23 cellular contexts compared by ENCODE assay signal in the genomic region with DNA sequence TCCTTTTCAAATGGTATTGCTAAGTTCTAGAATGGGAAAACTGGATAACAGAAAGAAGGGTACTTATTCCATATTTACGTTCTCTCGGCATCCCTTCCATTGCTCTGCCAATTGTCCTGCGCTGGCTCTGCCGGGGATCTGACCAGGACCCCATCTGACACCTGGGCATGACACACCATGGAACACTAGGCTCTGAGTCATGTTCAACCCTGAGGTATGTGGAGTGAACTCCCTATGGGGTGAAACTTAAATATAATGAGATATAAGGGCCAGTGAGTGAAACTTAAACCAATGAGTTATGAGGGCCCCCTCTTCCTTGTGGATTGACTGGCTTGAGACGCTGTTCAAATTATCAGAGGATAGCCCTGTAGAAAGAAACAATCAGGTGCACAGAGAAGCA.
"Had no signal": no experiment of that assay in that cellular context is flagged by ENCODE, and none has a peak within 500 bp of the region (broad histone marks: within the 10 kb centered on the region; RNA-seq: fewer than 3 reads in every experiment).

No MANE protein-coding gene starts in this region.

- H3K27me3 ChIP-seq: body of pancreas, gastrocnemius medialis, heart right ventricle, suprapubic skin had no signal

- H3K4me3 ChIP-seq: body of pancreas, gastrocnemius medialis, heart right ventricle, lung, skin epidermis, suprapubic skin had no signal

- H3K27ac Mint-ChIP-seq: activated CD4-positive, alpha-beta memory T cell treated with anti-CD3 and anti-CD28 coated beads, Interleukin-2, amount 10 ng/mL, durations not matched to agents 7 days and 5 days; activated naive CD4-positive, alpha-beta T cell treated with anti-CD3 and anti-CD28 coated beads, Interleukin-2, amount 50 U/mL, for 72 hours; activated T-cell treated with anti-CD3 and anti-CD28 coated beads, Interleukin-2, amount 50 U/mL, for 24 hours; dendritic cell treated with granulocyte-macrophage colony-stimulating factor and Interleukin-4, amounts not matched to agents 40 ng/mL and 50 ng/mL, for 4 days; effector memory CD8-positive, alpha-beta T cell; progenitor cell of endocrine pancreas; stimulated activated naive CD8-positive, alpha-beta T cell treated with anti-CD3 and anti-CD28 coated beads, Interleukin-15, Interleukin-2, amounts not matched to agents 100 ng/mL and 50 ng/mL, for 24 hours had no signal

- H3K27me3 Mint-ChIP-seq: dendritic cell treated with granulocyte-macrophage colony-stimulating factor and Interleukin-4, amounts not matched to agents 40 ng/mL and 50 ng/mL, for 4 days; progenitor cell of endocrine pancreas; stimulated activated naive CD8-positive, alpha-beta T cell treated with anti-CD3 and anti-CD28 coated beads, Interleukin-15, Interleukin-2, amounts not matched to agents 100 ng/mL and 50 ng/mL, for 24 hours had no signal

- H3K9me3 ChIP-seq: body of pancreas, gastrocnemius medialis, heart right ventricle, suprapubic skin had no signal

- H3K27ac ChIP-seq: body of pancreas, epithelial cell of prostate, gastrocnemius medialis, suprapubic skin had no signal

- H3K4me3 Mint-ChIP-seq: activated CD4-positive, alpha-beta memory T cell treated with anti-CD3 and anti-CD28 coated beads, Interleukin-2, amount 10 ng/mL, durations not matched to agents 7 days and 5 days; activated T-cell treated with anti-CD3 and anti-CD28 coated beads, Interleukin-2, amount 50 U/mL, for 24 hours; dendritic cell treated with granulocyte-macrophage colony-stimulating factor and Interleukin-4, amounts not matched to agents 40 ng/mL and 50 ng/mL, for 4 days; effector memory CD8-positive, alpha-beta T cell; stimulated activated naive CD8-positive, alpha-beta T cell treated with anti-CD3 and anti-CD28 coated beads, Interleukin-15, Interleukin-2, amounts not matched to agents 100 ng/mL and 50 ng/mL, for 24 hours had no signal

- H3K9me3 Mint-ChIP-seq: activated CD4-positive, alpha-beta memory T cell treated with anti-CD3 and anti-CD28 coated beads, Interleukin-2, amount 10 ng/mL, durations not matched to agents 7 days and 5 days; activated naive CD4-positive, alpha-beta T cell treated with anti-CD3 and anti-CD28 coated beads, Interleukin-2, amount 50 U/mL, for 72 hours; activated T-cell treated with anti-CD3 and anti-CD28 coated beads, Interleukin-2, amount 50 U/mL, for 24 hours; dendritic cell treated with granulocyte-macrophage colony-stimulating factor and Interleukin-4, amounts not matched to agents 40 ng/mL and 50 ng/mL, for 4 days; effector memory CD8-positive, alpha-beta T cell; stimulated activated naive CD8-positive, alpha-beta T cell treated with anti-CD3 and anti-CD28 coated beads, Interleukin-15, Interleukin-2, amounts not matched to agents 100 ng/mL and 50 ng/mL, for 24 hours had no signal

- H3K36me3 ChIP-seq: gastrocnemius medialis, heart right ventricle, suprapubic skin had no signal

- H3K4me1 Mint-ChIP-seq: activated CD4-positive, alpha-beta memory T cell treated with anti-CD3 and anti-CD28 coated beads, Interleukin-2, amount 10 ng/mL, durations not matched to agents 7 days and 5 days had no signal

- DNase-seq: activated CD4-positive, alpha-beta memory T cell treated with anti-CD3 and anti-CD28 coated beads, Interleukin-2, amount 10 ng/mL, durations not matched to agents 7 days and 5 days; activated effector memory CD4-positive, alpha-beta T cell treated with Interleukin-2 at 50 U/mL for 16 hours; activated T-cell treated with anti-CD3 and anti-CD28 coated beads, Interleukin-2, amount 50 U/mL, for 24 hours; body of pancreas; effector memory CD8-positive, alpha-beta T cell; gastrocnemius medialis; heart right ventricle; left colon; midbrain; right cardiac atrium; stimulated activated CD4-positive, alpha-beta T cell treated with anti-CD3 and anti-CD28 coated beads, Interleukin-15, amount 100 ng/mL, for 24 hours; stimulated activated CD4-positive, alpha-beta T cell treated with anti-CD3 and anti-CD28 coated beads, Interleukin-4, amount 100 ng/mL, for 24 hours; stimulated activated CD8-positive, alpha-beta memory T cell treated with anti-CD3 and anti-CD28 coated beads, Interleukin-4, amount 100 ng/mL, for 48 hours; T1000; trophoblast cell had no signal

- H3K36me3 Mint-ChIP-seq: activated naive CD4-positive, alpha-beta T cell treated with anti-CD3 and anti-CD28 coated beads, Interleukin-2, amount 50 U/mL, for 72 hours had no signal

- H3K4me1 ChIP-seq: body of pancreas, suprapubic skin had no signal
